ENCODE assay signal across 33 cellular contexts in the genomic region with DNA sequence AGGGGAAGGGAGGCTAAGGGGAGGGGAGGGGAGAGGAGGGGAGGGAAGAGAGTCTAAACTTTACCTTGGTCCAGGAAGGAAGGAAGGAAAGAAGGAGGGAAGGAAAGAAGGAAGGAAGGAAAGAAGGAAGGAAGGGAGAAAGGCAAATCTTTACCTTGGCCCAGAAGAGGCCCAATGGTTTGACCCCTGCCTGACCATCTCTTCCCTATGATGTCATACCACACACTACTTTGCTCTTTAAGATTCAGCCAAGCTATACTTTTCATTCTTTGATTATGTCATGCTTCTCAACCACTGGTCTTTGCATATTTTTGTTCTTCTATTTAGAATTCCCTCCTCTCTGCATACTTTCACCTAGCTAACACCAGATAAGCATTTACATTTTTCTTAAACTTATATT.
DNase-seq lines count a peak whose midpoint lies in the region; ATAC-seq, FAIRE-seq and TF ChIP-seq lines count a peak whose summit lies in the region.
"Had no signal": no experiment of that assay in that cellular context is flagged by ENCODE, and none has a peak within 500 bp of the region (broad histone marks: within the 10 kb centered on the region; RNA-seq: fewer than 3 reads in every experiment).

No MANE protein-coding gene starts in this region.

- in situ Hi-C loops in HepG2 (cut with HindIII; ENCODE audit: extremely low pct_ligation_motif_present, low pct_unique_long_range_greater_than_20kb) = no loop called here
- in situ Hi-C loops in K562 (cut with MboI) = no loop called here

- no peak overlapping the region for H3K4me2 ChIP-seq in HepG2 (ENCODE audit: low read depth, low read length)
- no peak overlapping the region for H3K4me2 ChIP-seq in K562 (ENCODE audit: insufficient read depth, low read length)
- H3K4me2 ChIP-seq in endothelial cell of umbilical vein (ENCODE audit: insufficient read depth, low read length) = no peak overlapping the region
- no peak overlapping the region for H3K4me2 ChIP-seq in osteoblast (ENCODE audit: insufficient read depth, low read length)
- H3K4me2 ChIP-seq: A549; BLaER1; BLaER1 treated with 17β-estradiol and CSF1 and Interleukin-3, amounts not matched to agents 10 nM and 100 nM had no signal

- no peak overlapping the region for H3K27ac ChIP-seq in HepG2 (ENCODE audit: extremely low read length, insufficient read depth, low read length)
- H3K27ac ChIP-seq in right lobe of liver = no peak overlapping the region
- no peak overlapping the region for H3K27ac ChIP-seq in K562 (ENCODE audit: extremely low read depth, low read depth, low read length)
- no peak overlapping the region for H3K27ac ChIP-seq in endothelial cell of umbilical vein (ENCODE audit: insufficient read depth, low read depth, low read length)
- H3K27ac ChIP-seq in stomach = no peak overlapping the region
- no peak overlapping the region for H3K27ac ChIP-seq in osteoblast (ENCODE audit: low read depth, low read length)
- H3K27ac ChIP-seq: 22Rv1; A549; BLaER1; BLaER1 treated with 17β-estradiol and CSF1 and Interleukin-3, amounts not matched to agents 10 nM and 100 nM; C4-2B had no signal

- TF ChIP-seq CTCF in HepG2 (CRISPR knock-in tag; IDR thresholded peaks at IDR 0.05) (no peak), right lobe of liver (IDR thresholded peaks at IDR 0.05) (no peak), K562 (IDR thresholded peaks at IDR 0.05 in 2 of 3, conservative IDR thresholded peaks at IDR 0.05 in 1 of 3; ENCODE audit: insufficient read depth in 2 of 3, low read depth in 1 of 3, low read length in 3 of 3) (no peak), endothelial cell of umbilical vein (IDR thresholded peaks at IDR 0.05; ENCODE audit: extremely low read depth in 1 of 2, insufficient read depth in 1 of 2, low read depth in 1 of 2, low read length in 2 of 2) (no peak), stomach (IDR thresholded peaks at IDR 0.05) (no peak), osteoblast (IDR thresholded peaks at IDR 0.05; ENCODE audit: extremely low read depth, low read depth, low read length) (no peak)

- no peak for TF ChIP-seq EP300 in HepG2 (IDR thresholded peaks at IDR 0.05; ENCODE audit: low read depth in 2 of 2, low read length in 2 of 2)
- TF ChIP-seq EP300 in HepG2 (CRISPR knock-in tag; IDR thresholded peaks at IDR 0.05; ENCODE audit: borderline replicate concordance) = no peak
- no peak for TF ChIP-seq EP300 in K562 (IDR thresholded peaks at IDR 0.05; ENCODE audit: low read length)
- no peak for TF ChIP-seq EP300 in stomach (IDR thresholded peaks at IDR 0.05)

- DNase-seq in HepG2 (ENCODE audit: low spot score) (no peak), right lobe of liver (no peak), K562 (ENCODE audit: extremely low read depth in 1 of 4, low spot score in 3 of 4) (no peak), endothelial cell of umbilical vein (ENCODE audit: low read depth, low spot score) (no peak), stomach (no peak), osteoblast (ENCODE audit: insufficient read length, low spot score, missing footprints) (no peak)
- DNase-seq: 8988T; ACHN; AML-193; BE2C; C1 segment of cervical spinal cord; Caco-2; Calu3; CD4-positive, alpha-beta memory T cell; CD4-positive, alpha-beta T cell; CD4-positive, CD25-positive, alpha-beta regulatory T cell; CD8-positive, alpha-beta memory T cell; CD8-positive, alpha-beta T cell; COR-L47; DMS 273 treated with DMSO at 0.1 percent for 48 hours; DMS153; DMS53; DMS79; DMS79 treated with DMSO at 0.1 percent for 48 hours; DND-41; EL had no signal

- FAIRE-seq in HepG2 (lab: Jason Lieb, UNC) (no peak), K562 (lab: Jason Lieb, UNC) (no peak), endothelial cell of umbilical vein (lab: Jason Lieb, UNC) (peak; percentile 12)
- FAIRE-seq: A204.1, A549, D721Med had no signal

- dilution Hi-C loops in endothelial cell of umbilical vein (cut with MboI; ENCODE audit: extremely low pct_ligation_motif_present, low sequenced_read_pairs) = no loop called here

- H3K4me3 ChIP-seq in HepG2 (replicated peaks in 1 of 3; ENCODE audit: insufficient read depth in 1 of 3, low read depth in 2 of 3, low read length in 3 of 3) (no peak overlapping the region), right lobe of liver (no peak overlapping the region), K562 (no peak overlapping the region), endothelial cell of umbilical vein (replicated peaks in 1 of 3; ENCODE audit: insufficient read depth in 1 of 3, low read depth in 1 of 3, low read length in 3 of 3) (no peak overlapping the region), stomach (no peak overlapping the region), osteoblast (ENCODE audit: insufficient read depth, low read length) (no peak overlapping the region)
- H3K4me3 ChIP-seq: A549; BLaER1; BLaER1 treated with 17β-estradiol and CSF1 and Interleukin-3, amounts not matched to agents 10 nM and 100 nM had no signal

- POLR2A ChIA-PET in HepG2 (lab: Yijun Ruan, JAX) = no interaction called here
- POLR2A ChIA-PET in K562 (lab: Yijun Ruan, JAX) = no interaction called here
- POLR2A ChIA-PET in endothelial cell of umbilical vein (lab: Charles Lee) = no interaction called here

- H3K9me1 ChIP-seq in K562 (ENCODE audit: control insufficient read depth, insufficient read depth, low read length) (no peaks in the 10 kb centered on the region), endothelial cell of umbilical vein (replicated peaks; ENCODE audit: control insufficient read depth, extremely low read depth, insufficient read depth, low read length) (no peaks in the 10 kb centered on the region)

- H3K36me3 ChIP-seq in HepG2 (replicated peaks in 1 of 2; ENCODE audit: control insufficient read depth in 1 of 2, insufficient read depth in 2 of 2, low read length in 2 of 2) (no peaks in the 10 kb centered on the region), right lobe of liver (no peaks in the 10 kb centered on the region), K562 (ENCODE audit: control insufficient read depth, insufficient read depth, low read length) (no peaks in the 10 kb centered on the region), endothelial cell of umbilical vein (ENCODE audit: control insufficient read depth in 2 of 2, extremely low read depth in 1 of 2, insufficient read depth in 2 of 2, low read length in 2 of 2) (no peaks in the 10 kb centered on the region), stomach (no peaks in the 10 kb centered on the region), osteoblast (ENCODE audit: insufficient read depth, low read length) (no peaks in the 10 kb centered on the region)
- H3K36me3 ChIP-seq: BE2C; BLaER1; BLaER1 treated with 17β-estradiol and CSF1 and Interleukin-3, amounts not matched to agents 10 nM and 100 nM had no signal

- H3K27me3 ChIP-seq in HepG2 (ENCODE audit: control insufficient read depth in 1 of 2, insufficient read depth in 2 of 2, low read length in 2 of 2) (no peaks in the 10 kb centered on the region), right lobe of liver (no peaks in the 10 kb centered on the region), K562 (ENCODE audit: control insufficient read depth in 2 of 2, insufficient read depth in 2 of 2, low read length in 2 of 2) (no peaks in the 10 kb centered on the region), endothelial cell of umbilical vein (ENCODE audit: control insufficient read depth in 2 of 2, insufficient read depth in 2 of 2, low read length in 2 of 2) (no peaks in the 10 kb centered on the region), stomach (no peaks in the 10 kb centered on the region), osteoblast (ENCODE audit: insufficient read depth, low read length) (no peaks in the 10 kb centered on the region)
- H3K27me3 ChIP-seq: BE2C; BLaER1; BLaER1 treated with 17β-estradiol and CSF1 and Interleukin-3, amounts not matched to agents 10 nM and 100 nM had no signal

- BruUV-seq in HepG2 (replicated peaks; lab: Mats Ljungman, UMichigan) (no TSS peak), K562 (replicated peaks; lab: Mats Ljungman, UMichigan) (no TSS peak), endothelial cell of umbilical vein (replicated peaks; lab: Mats Ljungman, UMichigan) (no TSS peak)

- H4K20me1 ChIP-seq in HepG2 (ENCODE audit: insufficient read depth, low read length) (no peaks in the 10 kb centered on the region), K562 (replicated peaks; ENCODE audit: control insufficient read depth, insufficient read depth, low read length) (no peaks in the 10 kb centered on the region), endothelial cell of umbilical vein (replicated peaks; ENCODE audit: control insufficient read depth, extremely low read depth, insufficient read depth, low read length) (no peaks in the 10 kb centered on the region), osteoblast (ENCODE audit: insufficient read depth, low read length) (no peaks in the 10 kb centered on the region)
- H4K20me1 ChIP-seq: BLaER1; BLaER1 treated with 17β-estradiol and CSF1 and Interleukin-3, amounts not matched to agents 10 nM and 100 nM had no signal

- H2AFZ ChIP-seq in HepG2 (ENCODE audit: low read length) = no peak overlapping the region
- H2AFZ ChIP-seq in K562 (ENCODE audit: low read depth, low read length) = no peak overlapping the region
- H2AFZ ChIP-seq in endothelial cell of umbilical vein (ENCODE audit: low read depth, low read length) = no peak overlapping the region
- H2AFZ ChIP-seq in osteoblast (ENCODE audit: low read length) = no peak overlapping the region

- no peak for ATAC-seq in HepG2
- no peak for ATAC-seq in right lobe of liver
- no peak for ATAC-seq in K562
- ATAC-seq: A549; CD8-positive, alpha-beta T cell had no signal

- TF ChIP-seq POLR2A in HepG2 (IDR thresholded peaks at IDR 0.05; ENCODE audit: insufficient read depth in 1 of 2, low read depth in 2 of 2, low read length in 2 of 2) = no peak
- no peak for TF ChIP-seq POLR2A in right lobe of liver (IDR thresholded peaks at IDR 0.05)
- TF ChIP-seq POLR2A in K562 (conservative IDR thresholded peaks at IDR 0.05) = no peak
- no peak for TF ChIP-seq POLR2A in endothelial cell of umbilical vein (IDR thresholded peaks at IDR 0.05; ENCODE audit: low read depth, low read length)
- TF ChIP-seq POLR2A in stomach (IDR thresholded peaks at IDR 0.05) = no peak

- H3K4me1 ChIP-seq in HepG2 (ENCODE audit: insufficient read depth, low read length) = no peaks in the 10 kb centered on the region
- H3K4me1 ChIP-seq in right lobe of liver = no peaks in the 10 kb centered on the region
- H3K4me1 ChIP-seq in K562 (replicated peaks in 1 of 2; ENCODE audit: control insufficient read depth in 2 of 2, insufficient read depth in 2 of 2, low read length in 2 of 2) = no peaks in the 10 kb centered on the region
- peaks cover 9% of the 10 kb centered on the region for H3K4me1 ChIP-seq in endothelial cell of umbilical vein (ENCODE audit: control insufficient read depth, extremely low read depth, insufficient read depth, low read length)
- H3K4me1 ChIP-seq in stomach = no peaks in the 10 kb centered on the region
- H3K4me1 ChIP-seq in osteoblast (ENCODE audit: insufficient read depth, low read length) = peaks cover 7% of the 10 kb centered on the region
- H3K4me1 ChIP-seq: A549, BE2C, Caco-2 had no signal

- no peaks in the 10 kb centered on the region for H3K79me2 ChIP-seq in HepG2 (ENCODE audit: insufficient read depth, low read length)
- no peaks in the 10 kb centered on the region for H3K79me2 ChIP-seq in K562 (ENCODE audit: control insufficient read depth, insufficient read depth, low read length)
- no peaks in the 10 kb centered on the region for H3K79me2 ChIP-seq in endothelial cell of umbilical vein (ENCODE audit: control insufficient read depth, insufficient read depth, low read length)
- H3K79me2 ChIP-seq in osteoblast (ENCODE audit: insufficient read depth, low read length) = no peaks in the 10 kb centered on the region

- no peaks in the 10 kb centered on the region for H3K9me3 ChIP-seq in HepG2 (ENCODE audit: low read length)
- no peaks in the 10 kb centered on the region for H3K9me3 ChIP-seq in right lobe of liver
- no peaks in the 10 kb centered on the region for H3K9me3 ChIP-seq in K562 (replicated peaks; ENCODE audit: control insufficient read depth, insufficient read depth, low read depth, low read length)
- H3K9me3 ChIP-seq in endothelial cell of umbilical vein (replicated peaks; ENCODE audit: control insufficient read depth, insufficient read depth, low read length) = no peaks in the 10 kb centered on the region
- H3K9me3 ChIP-seq in stomach = no peaks in the 10 kb centered on the region
- no peaks in the 10 kb centered on the region for H3K9me3 ChIP-seq in osteoblast (ENCODE audit: low read depth, low read length)
- H3K9me3 ChIP-seq: A549, BE2C, BLaER1, Caco-2 had no signal

- H3K9ac ChIP-seq in HepG2 (ENCODE audit: insufficient read depth, low read depth, low read length) = no peak overlapping the region
- H3K9ac ChIP-seq in K562 (ENCODE audit: insufficient read depth in 1 of 2, low read depth in 2 of 2, low read length in 2 of 2) = no peak overlapping the region
- H3K9ac ChIP-seq in endothelial cell of umbilical vein (replicated peaks; ENCODE audit: extremely low read depth, insufficient read depth, low read length) = no peak overlapping the region
- H3K9ac ChIP-seq: BLaER1; BLaER1 treated with 17β-estradiol and CSF1 and Interleukin-3, amounts not matched to agents 10 nM and 100 nM had no signal

- no peak for TF ChIP-seq RAD21 in HepG2 (CRISPR knock-in tag; IDR thresholded peaks at IDR 0.05)
- no peak for TF ChIP-seq RAD21 in K562 (CRISPR knock-in tag; conservative IDR thresholded peaks at IDR 0.05 in 1 of 2, IDR thresholded peaks at IDR 0.05 in 1 of 2)

- CTCF ChIA-PET in HepG2 (lab: Yijun Ruan, JAX; ENCODE audit: low intra/inter-chr PET ratio, low total read pairs) (no interaction called here), K562 (lab: Yijun Ruan, JAX; ENCODE audit: low intra/inter-chr PET ratio) (no interaction called here), endothelial cell of umbilical vein (lab: Charles Lee) (no interaction called here)

- intact Hi-C loops in HepG2 (cut with micrococcal nuclease; ENCODE audit: unreplicated experiment) (no loop called here), right lobe of liver (cut with DNase I) (no loop called here), K562 (cut with micrococcal nuclease) (no loop called here), endothelial cell of umbilical vein (cut with micrococcal nuclease) (no loop called here), stomach (cut with DNase I; ENCODE audit: low total_unique reads) (no loop called here)

Comparison
In these comparisons a context has a peak if more than half of its experiments do, and no peak if none do; other contexts are left out.
1. Of the 241 proteins assayed by ChIP-seq in both HepG2 and K562: peak only in HepG2: HNRNPK; only in K562: PCBP2; in both: none; in neither: 238; mixed calls (peak in some experiments, not most) for 1.